8 cellular contexts compared by ENCODE assay signal in genomic region chr3:67000006-67000405, GRCh38. TPM values are rescaled to one million over a fixed set of nuclear protein-coding genes. Genes with fewer than 3 reads are reported as not detected.
DNase-seq lines count a peak whose midpoint lies in the region; ATAC-seq, FAIRE-seq and TF ChIP-seq lines count a peak whose summit lies in the region.

No MANE protein-coding gene starts in this region.

- no peak for TF ChIP-seq EP300 in K562 (IDR thresholded peaks at IDR 0.05; ENCODE audit: low read length)

- H3K4me1 ChIP-seq in K562 (replicated peaks in 1 of 2; ENCODE audit: control insufficient read depth in 2 of 2, insufficient read depth in 2 of 2, low read length in 2 of 2): peaks cover 4 to 14% of the 10 kb centered on the region in 2 experiments; a peak in 3 of 5 replicates
- H3K4me1 ChIP-seq in lower lobe of right lung: peaks cover 18% of the 10 kb centered on the region

- H3K36me3 ChIP-seq in K562 (ENCODE audit: control insufficient read depth, insufficient read depth, low read length) (peaks cover 26% of the 10 kb centered on the region; the same call in 2 of the 3 replicates), lower lobe of right lung (peaks cover 4% of the 10 kb centered on the region)

- TF ChIP-seq CTCF in K562 (IDR thresholded peaks at IDR 0.05 in 2 of 3, conservative IDR thresholded peaks at IDR 0.05 in 1 of 3; ENCODE audit: insufficient read depth in 2 of 3, low read depth in 1 of 3, low read length in 3 of 3): no peak
- no peak for TF ChIP-seq CTCF in lower lobe of right lung (IDR thresholded peaks at IDR 0.05)

- in situ Hi-C loops in K562 (cut with MboI): loop anchor here (25.0 kb wide), 1 partner anchor 1338 kb away; no protein-coding TSS in a partner anchor

- H3K79me2 ChIP-seq in K562 (ENCODE audit: control insufficient read depth, insufficient read depth, low read length): peaks cover 49% of the 10 kb centered on the region

- no peaks in the 10 kb centered on the region for H3K9me3 ChIP-seq in K562 (replicated peaks; ENCODE audit: control insufficient read depth, insufficient read depth, low read depth, low read length)
- H3K9me3 ChIP-seq in lower lobe of right lung: no peaks in the 10 kb centered on the region

- TF ChIP-seq RAD21 in K562 (CRISPR knock-in tag; conservative IDR thresholded peaks at IDR 0.05 in 1 of 2, IDR thresholded peaks at IDR 0.05 in 1 of 2): no peak

- POLR2A ChIA-PET in K562 (lab: Yijun Ruan, JAX): no interaction called here

- no peaks in the 10 kb centered on the region for H4K20me1 ChIP-seq in K562 (replicated peaks; ENCODE audit: control insufficient read depth, insufficient read depth, low read length)

- CTCF ChIA-PET in K562 (lab: Yijun Ruan, JAX; ENCODE audit: low intra/inter-chr PET ratio): no interaction called here

- DNase-seq in EH (ENCODE audit: low read depth) (peak; percentile 66), K562 (ENCODE audit: extremely low read depth in 1 of 4, low spot score in 3 of 4) (peak in 1 of 4 experiments; percentile 53), lower lobe of right lung (no peak), COLO668 (lab: John Stamatoyannopoulos, UW; ENCODE audit: unreplicated experiment) (no peak), anterior cingulate cortex (lab: John Stamatoyannopoulos, UW) (no peak), GM19240 (ENCODE audit: insufficient read length, low spot score) (no peak)

- peak; percentile 29 for FAIRE-seq in K562 (lab: Jason Lieb, UNC)

- no peak for TF ChIP-seq POLR2A in K562 (conservative IDR thresholded peaks at IDR 0.05)

- H2AFZ ChIP-seq in K562 (ENCODE audit: low read depth, low read length): no peak overlapping the region

- ATAC-seq in GM19468 (IDR thresholded peaks at IDR 0.05; ENCODE audit: extremely low read depth, unreplicated experiment): peak; percentile 44
- ATAC-seq in HG03520 (IDR thresholded peaks at IDR 0.05; ENCODE audit: unreplicated experiment): peak; percentile 40
- peak; percentile 5; the same call in 2 of the 3 replicates for ATAC-seq in K562
- ATAC-seq in lower lobe of right lung: no peak

- H3K27ac ChIP-seq in K562 (ENCODE audit: extremely low read depth, low read depth, low read length): peak overlapping the region; percentile 49; the same call in 2 of the 3 replicates
- H3K27ac ChIP-seq in lower lobe of right lung: no peak overlapping the region

- H3K27me3 ChIP-seq in K562 (ENCODE audit: control insufficient read depth in 2 of 2, insufficient read depth in 2 of 2, low read length in 2 of 2): no peaks in the 10 kb centered on the region
- no peaks in the 10 kb centered on the region for H3K27me3 ChIP-seq in lower lobe of right lung (ENCODE audit: low read depth)

- peak overlapping the region in 1 of 2 experiments; percentile 71; a peak in 1 of 4 replicates for H3K9ac ChIP-seq in K562 (ENCODE audit: insufficient read depth in 1 of 2, low read depth in 2 of 2, low read length in 2 of 2)

- H3K4me3 ChIP-seq in K562: peak overlapping the region; percentile 22; the same call in 1 of the 2 replicates
- H3K4me3 ChIP-seq in lower lobe of right lung: no peak overlapping the region

- BruUV-seq in K562 (replicated peaks; lab: Mats Ljungman, UMichigan): no TSS peak

- intact Hi-C loops in K562 (cut with micrococcal nuclease) (no loop called here), lower lobe of right lung (cut with DNase I) (no loop called here)

- WGBS in K562 (ENCODE audit: insufficient coverage, low coverage, missing lambda C conversion rate): 0% methylated on average over 2 of the region's 2 CpGs

- no peaks in the 10 kb centered on the region for H3K9me1 ChIP-seq in K562 (ENCODE audit: control insufficient read depth, insufficient read depth, low read length)

- H3K4me2 ChIP-seq in K562 (ENCODE audit: insufficient read depth, low read length): peak overlapping the region; percentile 35

TF ChIP-seq in K562, 482 proteins besides CTCF, POLR2A, EP300 and RAD21 (continues in another document):
- TF ChIP-seq DEAF1 (CRISPR knock-in tag; IDR thresholded peaks at IDR 0.05): no peak
- no peak for TF ChIP-seq CHD4 (IDR thresholded peaks at IDR 0.05; ENCODE audit: insufficient read depth, insufficient replicate concordance, low read depth, low read length, poor library complexity, severe bottlenecking)
- TF ChIP-seq BCOR (IDR thresholded peaks at IDR 0.05): no peak
- TF ChIP-seq PKNOX1 (IDR thresholded peaks at IDR 0.05): peak; percentile 61
- TF ChIP-seq NR3C1 (CRISPR knock-in tag; IDR thresholded peaks at IDR 0.05): no peak
- no peak for TF ChIP-seq POLR2B (IDR thresholded peaks at IDR 0.05; ENCODE audit: low read depth, partially characterized antibody)
- TF ChIP-seq SNRNP70 (optimal IDR thresholded peaks at IDR 0.05; ENCODE audit: low read depth, low read length): no peak
- TF ChIP-seq TAF1 (IDR thresholded peaks at IDR 0.05; ENCODE audit: control insufficient read depth, extremely low read depth, insufficient read depth, low read length, severe bottlenecking): no peak
- no peak for TF ChIP-seq POLR2AphosphoS2 (IDR thresholded peaks at IDR 0.05; ENCODE audit: low read length)
- no peak for TF ChIP-seq TFAP4 (CRISPR knock-in tag; IDR thresholded peaks at IDR 0.05; ENCODE audit: borderline replicate concordance)
- peak; percentile 76 for TF ChIP-seq FOSL1 (tag; conservative IDR thresholded peaks at IDR 0.05)
- no peak for TF ChIP-seq ERF (CRISPR knock-in tag; IDR thresholded peaks at IDR 0.05)
- TF ChIP-seq STAT5B (CRISPR knock-in tag; IDR thresholded peaks at IDR 0.05): no peak

RNA-seq across cellular contexts. Expression of gene KBTBD8, which starts 1.9 kb away (rescaled TPM):
- total RNA-seq in K562 (2011; cell fraction: chromatin; rRNA removed; ENCODE audit: low replicate concordance): 7.1 and 16.3 TPM in 2 replicates
- total RNA-seq in K562 (2011; cell fraction: nucleolus; rRNA removed): 2.1 and 2.8 TPM in 2 replicates
- total RNA-seq in K562 (2011; cell fraction: nucleoplasm; rRNA removed): 6.5 and 6.6 TPM in 2 replicates
- 2.7 and 4.8 TPM in 2 replicates for total RNA-seq in K562 (2014; rRNA removed)
- 9.1 and 10.9 TPM in 2 replicates for total RNA-seq in K562 (2014; rRNA removed; fragmentation: Illumina TruSeq; extraction: Trizol)
- total RNA-seq in K562 (2015; rRNA removed; fragmentation: Illumina TruSeq; extraction: Trizol): 9.1 and 10.5 TPM in 2 replicates
- total RNA-seq in K562 (2021): 7.7 and 7.8 TPM in 2 replicates
- 4.5 and 5.9 TPM in 2 replicates for polyA plus RNA-seq in K562 (2011; rRNA removed)
- 0.39 and 2.1 TPM in 2 replicates for polyA plus RNA-seq in K562 (2011; cell fraction: cytosol; rRNA removed)
- 2.3 and 2.8 TPM in 2 replicates for polyA plus RNA-seq in K562 (2011; cell fraction: nucleus; rRNA removed)
- polyA plus RNA-seq in K562 (2012): 3.8 and 3.9 TPM in 2 replicates
- 5.6 and 6.5 TPM in 2 replicates for polyA plus RNA-seq in K562 (2014; fragmentation: Illumina TruSeq; extraction: Trizol)
- 1 to 10 TPM; 2.8 to 3.7 TPM for polyA plus RNA-seq in K562 (2014; fragmentation: Nextera tagmentation; extraction: Ambion mirVana)
- 3.6 and 4.4 TPM in 2 replicates for polyA plus RNA-seq in K562 (2014; rRNA removed)
- polyA minus RNA-seq in K562 (2011; rRNA and poly(A)+ RNA removed): 10.6 and 12.0 TPM in 2 replicates
- polyA minus RNA-seq in K562 (2011; cell fraction: cytosol; rRNA and poly(A)+ RNA removed): 1.5 and 3.4 TPM in 2 replicates
- 3.2 and 8.4 TPM in 2 replicates for polyA minus RNA-seq in K562 (2011; cell fraction: nucleus; rRNA and poly(A)+ RNA removed)
- 5.8 TPM for total RNA-seq in lower lobe of right lung

Comparison
In these comparisons a context has a peak if more than half of its experiments do, and no peak if none do; other contexts are left out.
1. ATAC-seq: peak in GM19468 (single experiment), HG03520 (single experiment) and K562 (single experiment); none in lower lobe of right lung (0 of 2).